1 cellular context compared by ENCODE assay signal in the genomic region with DNA sequence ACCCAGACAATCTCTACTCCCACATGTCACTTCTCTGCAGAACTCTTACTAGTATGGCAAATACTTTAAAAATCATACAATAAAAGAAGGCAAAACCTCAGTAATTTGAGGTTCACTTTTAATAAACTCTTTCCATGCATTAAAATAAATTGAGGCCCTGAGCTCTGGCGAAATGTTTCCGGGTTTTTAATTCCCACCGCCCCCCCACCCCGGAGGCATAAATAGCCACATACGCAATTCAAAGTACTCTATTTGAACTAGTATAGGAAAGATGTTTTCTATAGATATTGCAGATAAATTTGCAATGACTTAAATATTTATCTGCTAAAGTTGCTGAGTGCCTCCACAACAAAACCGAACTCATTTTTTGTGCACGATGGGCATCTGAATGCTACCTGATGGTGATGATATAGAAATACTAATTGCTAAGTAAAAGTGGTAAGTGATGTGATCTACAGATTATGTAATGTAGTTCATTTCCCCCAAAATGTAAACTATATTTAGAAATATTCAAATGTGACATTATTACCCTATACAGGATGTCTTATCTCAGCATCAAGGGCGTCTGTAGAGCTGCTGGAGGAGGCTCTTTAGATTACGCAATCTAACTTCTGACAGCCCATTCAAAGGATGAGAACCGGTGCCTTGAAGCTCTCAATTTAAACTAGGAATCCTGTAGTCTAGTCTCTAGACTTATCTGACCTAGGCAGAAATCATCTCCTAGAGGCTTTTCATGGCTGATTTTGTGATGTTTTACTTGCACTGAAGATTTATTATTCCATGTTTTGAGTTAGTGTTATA.
A peak's percentile ranks its signal among the peaks of the same experiment; 100 is the strongest.
TF ChIP-seq lines count a peak whose summit lies in the region.

No MANE protein-coding gene starts in this region.

TF ChIP-seq in K562, 482 proteins besides CTCF, POLR2A, EP300 and RAD21 (continued from another document and continues in another):
- TF ChIP-seq, protein P1, sequence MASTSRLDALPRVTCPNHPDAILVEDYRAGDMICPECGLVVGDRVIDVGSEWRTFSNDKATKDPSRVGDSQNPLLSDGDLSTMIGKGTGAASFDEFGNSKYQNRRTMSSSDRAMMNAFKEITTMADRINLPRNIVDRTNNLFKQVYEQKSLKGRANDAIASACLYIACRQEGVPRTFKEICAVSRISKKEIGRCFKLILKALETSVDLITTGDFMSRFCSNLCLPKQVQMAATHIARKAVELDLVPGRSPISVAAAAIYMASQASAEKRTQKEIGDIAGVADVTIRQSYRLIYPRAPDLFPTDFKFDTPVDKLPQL (IDR thresholded peaks at IDR 0.05; ENCODE audit: extremely low read depth, insufficient read length), result no peak
- TF ChIP-seq, protein P2, sequence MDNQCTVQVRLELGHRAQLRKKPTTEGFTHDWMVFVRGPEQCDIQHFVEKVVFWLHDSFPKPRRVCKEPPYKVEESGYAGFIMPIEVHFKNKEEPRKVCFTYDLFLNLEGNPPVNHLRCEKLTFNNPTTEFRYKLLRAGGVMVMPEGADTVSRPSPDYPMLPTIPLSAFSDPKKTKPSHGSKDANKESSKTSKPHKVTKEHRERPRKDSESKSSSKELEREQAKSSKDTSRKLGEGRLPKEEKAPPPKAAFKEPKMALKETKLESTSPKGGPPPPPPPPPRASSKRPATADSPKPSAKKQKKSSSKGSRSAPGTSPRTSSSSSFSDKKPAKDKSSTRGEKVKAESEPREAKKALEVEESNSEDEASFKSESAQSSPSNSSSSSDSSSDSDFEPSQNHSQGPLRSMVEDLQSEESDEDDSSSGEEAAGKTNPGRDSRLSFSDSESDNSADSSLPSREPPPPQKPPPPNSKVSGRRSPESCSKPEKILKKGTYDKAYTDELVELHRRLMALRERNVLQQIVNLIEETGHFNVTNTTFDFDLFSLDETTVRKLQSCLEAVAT (IDR thresholded peaks at IDR 0.05), result 0 out of 4 replicates have a peak, but pooled peaks of 1 of the 2 experiments have one; percentile 11
- no peak for TF ChIP-seq MTF1 (CRISPR knock-in tag; IDR thresholded peaks at IDR 0.05; ENCODE audit: borderline replicate concordance)
- TF ChIP-seq, protein P3, sequence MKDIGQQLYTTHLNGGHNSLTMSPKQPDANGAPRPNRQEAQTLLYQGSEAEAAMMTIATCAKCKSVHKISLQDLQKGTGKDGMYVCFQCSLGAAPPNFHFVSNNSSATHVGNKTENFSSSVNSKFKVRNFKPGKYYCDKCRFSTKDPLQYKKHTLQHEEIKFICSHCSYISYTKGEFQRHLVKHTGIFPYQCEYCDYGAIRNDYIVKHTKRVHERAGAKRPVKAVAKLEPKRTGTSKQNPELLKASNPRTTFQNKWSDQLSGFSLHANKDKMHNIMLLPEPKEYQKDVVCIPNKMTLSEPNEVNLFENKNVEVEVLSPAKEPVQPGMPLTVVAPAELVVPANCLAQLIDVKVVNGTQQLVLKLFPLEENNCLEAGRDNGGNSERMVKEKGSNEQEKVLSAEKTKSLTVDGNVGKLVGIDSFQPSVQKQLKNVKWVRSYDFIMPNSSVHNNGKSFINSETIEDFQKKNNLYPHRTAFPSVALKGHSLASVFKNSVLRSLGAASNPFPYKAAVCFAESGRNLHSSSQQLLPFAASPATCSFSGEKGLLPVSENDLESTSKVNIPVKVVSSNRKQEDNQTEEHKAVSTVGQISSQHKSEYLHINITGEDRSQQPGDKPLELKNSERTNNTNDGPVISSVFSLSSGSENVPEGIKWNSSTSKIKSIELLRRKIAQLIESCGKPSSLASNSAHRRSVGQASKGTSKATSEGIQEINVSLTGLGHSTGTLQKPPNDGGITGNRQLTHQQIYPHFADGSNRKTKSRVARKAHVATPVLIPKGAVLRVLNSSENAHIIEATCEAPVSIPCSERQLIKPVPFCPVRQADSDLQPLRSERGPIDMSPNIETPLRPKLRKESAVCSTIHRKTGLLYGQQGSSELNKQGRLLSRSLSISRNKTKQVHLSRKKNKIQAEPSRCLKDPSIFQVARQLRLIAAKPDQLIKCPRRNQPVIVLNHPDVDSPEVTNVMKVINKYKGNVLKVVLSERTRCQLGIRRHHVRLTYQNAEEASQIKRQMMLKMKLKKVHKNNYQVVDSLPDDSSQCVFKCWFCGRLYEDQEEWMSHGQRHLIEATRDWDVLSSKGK (CRISPR knock-in tag; IDR thresholded peaks at IDR 0.05), result 0 out of 2 replicates have a peak, but pooled peaks have one; percentile 45
- TF ChIP-seq HOXB6 (CRISPR knock-in tag; IDR thresholded peaks at IDR 0.05; ENCODE audit: borderline replicate concordance), result 0 out of 2 replicates have a peak, but pooled peaks have one; percentile 43
- TF ChIP-seq ASH1L (IDR thresholded peaks at IDR 0.05; ENCODE audit: borderline replicate concordance, low read depth, partially characterized antibody), result no peak
- no peak for TF ChIP-seq SIN3B (IDR thresholded peaks at IDR 0.05; ENCODE audit: low read depth)
- no peak for TF ChIP-seq POLR3G (IDR thresholded peaks at IDR 0.05; ENCODE audit: extremely low read depth, insufficient read length, insufficient replicate concordance)
- TF ChIP-seq, protein P4, sequence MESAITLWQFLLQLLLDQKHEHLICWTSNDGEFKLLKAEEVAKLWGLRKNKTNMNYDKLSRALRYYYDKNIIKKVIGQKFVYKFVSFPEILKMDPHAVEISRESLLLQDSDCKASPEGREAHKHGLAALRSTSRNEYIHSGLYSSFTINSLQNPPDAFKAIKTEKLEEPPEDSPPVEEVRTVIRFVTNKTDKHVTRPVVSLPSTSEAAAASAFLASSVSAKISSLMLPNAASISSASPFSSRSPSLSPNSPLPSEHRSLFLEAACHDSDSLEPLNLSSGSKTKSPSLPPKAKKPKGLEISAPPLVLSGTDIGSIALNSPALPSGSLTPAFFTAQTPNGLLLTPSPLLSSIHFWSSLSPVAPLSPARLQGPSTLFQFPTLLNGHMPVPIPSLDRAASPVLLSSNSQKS (CRISPR knock-in tag; IDR thresholded peaks at IDR 0.05), result no peak
- TF ChIP-seq, protein P5, sequence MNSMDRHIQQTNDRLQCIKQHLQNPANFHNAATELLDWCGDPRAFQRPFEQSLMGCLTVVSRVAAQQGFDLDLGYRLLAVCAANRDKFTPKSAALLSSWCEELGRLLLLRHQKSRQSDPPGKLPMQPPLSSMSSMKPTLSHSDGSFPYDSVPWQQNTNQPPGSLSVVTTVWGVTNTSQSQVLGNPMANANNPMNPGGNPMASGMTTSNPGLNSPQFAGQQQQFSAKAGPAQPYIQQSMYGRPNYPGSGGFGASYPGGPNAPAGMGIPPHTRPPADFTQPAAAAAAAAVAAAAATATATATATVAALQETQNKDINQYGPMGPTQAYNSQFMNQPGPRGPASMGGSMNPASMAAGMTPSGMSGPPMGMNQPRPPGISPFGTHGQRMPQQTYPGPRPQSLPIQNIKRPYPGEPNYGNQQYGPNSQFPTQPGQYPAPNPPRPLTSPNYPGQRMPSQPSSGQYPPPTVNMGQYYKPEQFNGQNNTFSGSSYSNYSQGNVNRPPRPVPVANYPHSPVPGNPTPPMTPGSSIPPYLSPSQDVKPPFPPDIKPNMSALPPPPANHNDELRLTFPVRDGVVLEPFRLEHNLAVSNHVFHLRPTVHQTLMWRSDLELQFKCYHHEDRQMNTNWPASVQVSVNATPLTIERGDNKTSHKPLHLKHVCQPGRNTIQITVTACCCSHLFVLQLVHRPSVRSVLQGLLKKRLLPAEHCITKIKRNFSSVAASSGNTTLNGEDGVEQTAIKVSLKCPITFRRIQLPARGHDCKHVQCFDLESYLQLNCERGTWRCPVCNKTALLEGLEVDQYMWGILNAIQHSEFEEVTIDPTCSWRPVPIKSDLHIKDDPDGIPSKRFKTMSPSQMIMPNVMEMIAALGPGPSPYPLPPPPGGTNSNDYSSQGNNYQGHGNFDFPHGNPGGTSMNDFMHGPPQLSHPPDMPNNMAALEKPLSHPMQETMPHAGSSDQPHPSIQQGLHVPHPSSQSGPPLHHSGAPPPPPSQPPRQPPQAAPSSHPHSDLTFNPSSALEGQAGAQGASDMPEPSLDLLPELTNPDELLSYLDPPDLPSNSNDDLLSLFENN (IDR thresholded peaks at IDR 0.05; ENCODE audit: low read depth in 2 of 2, low read length in 2 of 2), result 0 out of 4 replicates have a peak, but pooled peaks of 1 of the 2 experiments have one; percentile 37
- TF ChIP-seq HMG20B (CRISPR knock-in tag; IDR thresholded peaks at IDR 0.05), result no peak; the same call in 1 of the 2 replicates
- peak in 1 of 2 experiments; percentile 16; a peak in 1 of 4 replicates for TF ChIP-seq TEAD1 (CRISPR knock-in tag; IDR thresholded peaks at IDR 0.05)
- TF ChIP-seq, protein P6, sequence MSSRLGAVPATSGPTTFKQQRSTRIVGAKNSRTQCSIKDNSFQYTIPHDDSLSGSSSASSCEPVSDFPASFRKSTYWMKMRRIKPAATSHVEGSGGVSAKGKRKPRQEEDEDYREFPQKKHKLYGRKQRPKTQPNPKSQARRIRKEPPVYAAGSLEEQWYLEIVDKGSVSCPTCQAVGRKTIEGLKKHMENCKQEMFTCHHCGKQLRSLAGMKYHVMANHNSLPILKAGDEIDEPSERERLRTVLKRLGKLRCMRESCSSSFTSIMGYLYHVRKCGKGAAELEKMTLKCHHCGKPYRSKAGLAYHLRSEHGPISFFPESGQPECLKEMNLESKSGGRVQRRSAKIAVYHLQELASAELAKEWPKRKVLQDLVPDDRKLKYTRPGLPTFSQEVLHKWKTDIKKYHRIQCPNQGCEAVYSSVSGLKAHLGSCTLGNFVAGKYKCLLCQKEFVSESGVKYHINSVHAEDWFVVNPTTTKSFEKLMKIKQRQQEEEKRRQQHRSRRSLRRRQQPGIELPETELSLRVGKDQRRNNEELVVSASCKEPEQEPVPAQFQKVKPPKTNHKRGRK (tag; IDR thresholded peaks at IDR 0.05), result no peak
- peak; percentile 23; the same call in 1 of the 2 replicates for TF ChIP-seq ZNF75A (CRISPR knock-in tag; IDR thresholded peaks at IDR 0.05)
- no peak; a peak in 1 of 4 replicates for TF ChIP-seq HDAC1 (IDR thresholded peaks at IDR 0.05)
- 0 out of 4 replicates have a peak, but pooled peaks of 1 of the 2 experiments have one; percentile 8 for TF ChIP-seq FOXA3 (CRISPR knock-in tag; conservative IDR thresholded peaks at IDR 0.05 in 1 of 2, IDR thresholded peaks at IDR 0.05 in 1 of 2)
- TF ChIP-seq ZNF324 (CRISPR knock-in tag; IDR thresholded peaks at IDR 0.05), result no peak; the same call in 1 of the 2 replicates
- TF ChIP-seq TEAD4 (IDR thresholded peaks at IDR 0.05; ENCODE audit: low read length), result peak; percentile 77
- no peak for TF ChIP-seq TEAD4 (CRISPR knock-in tag; IDR thresholded peaks at IDR 0.05; ENCODE audit: borderline replicate concordance)
- TF ChIP-seq POLR2AphosphoS2 (IDR thresholded peaks at IDR 0.05; ENCODE audit: low read length), result peak; percentile 82; the same call in 1 of the 2 replicates
- TF ChIP-seq ATF1 (CRISPR knock-in tag; IDR thresholded peaks at IDR 0.05), result no peak
- peak; percentile 55; the same call in 1 of the 2 replicates for TF ChIP-seq ATF1 (tag; IDR thresholded peaks at IDR 0.05)
- TF ChIP-seq TBL1XR1 (IDR thresholded peaks at IDR 0.05; ENCODE audit: low read length in 2 of 2), result peak in 1 of 2 experiments; percentile 85; a peak in 2 of 4 replicates
- peak; percentile 81 for TF ChIP-seq CXXC5 (CRISPR knock-in tag; IDR thresholded peaks at IDR 0.05)
- no peak for TF ChIP-seq CHD1 (IDR thresholded peaks at IDR 0.05; ENCODE audit: low read length)
- no peak for TF ChIP-seq KLF13 (tag; IDR thresholded peaks at IDR 0.05; ENCODE audit: borderline replicate concordance, low read depth)
- TF ChIP-seq, protein P7, sequence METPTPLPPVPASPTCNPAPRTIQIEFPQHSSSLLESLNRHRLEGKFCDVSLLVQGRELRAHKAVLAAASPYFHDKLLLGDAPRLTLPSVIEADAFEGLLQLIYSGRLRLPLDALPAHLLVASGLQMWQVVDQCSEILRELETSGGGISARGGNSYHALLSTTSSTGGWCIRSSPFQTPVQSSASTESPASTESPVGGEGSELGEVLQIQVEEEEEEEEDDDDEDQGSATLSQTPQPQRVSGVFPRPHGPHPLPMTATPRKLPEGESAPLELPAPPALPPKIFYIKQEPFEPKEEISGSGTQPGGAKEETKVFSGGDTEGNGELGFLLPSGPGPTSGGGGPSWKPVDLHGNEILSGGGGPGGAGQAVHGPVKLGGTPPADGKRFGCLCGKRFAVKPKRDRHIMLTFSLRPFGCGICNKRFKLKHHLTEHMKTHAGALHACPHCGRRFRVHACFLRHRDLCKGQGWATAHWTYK (CRISPR knock-in tag; IDR thresholded peaks at IDR 0.05), result peak; percentile 84
- no peak for TF ChIP-seq KDM5B (IDR thresholded peaks at IDR 0.05; ENCODE audit: insufficient replicate concordance, low read depth, low read length)
- peak; percentile 56; the same call in 1 of the 2 replicates for TF ChIP-seq FOXM1 (IDR thresholded peaks at IDR 0.05; ENCODE audit: low read depth)
- TF ChIP-seq FOXM1 (CRISPR knock-in tag; IDR thresholded peaks at IDR 0.05; ENCODE audit: low read depth), result no peak
- no peak for TF ChIP-seq HNRNPK (IDR thresholded peaks at IDR 0.05; ENCODE audit: low read depth, low read length, poor library complexity, severe bottlenecking)
- TF ChIP-seq ARID1B (IDR thresholded peaks at IDR 0.05), result peak; percentile 78
- peak; percentile 48; the same call in 1 of the 2 replicates for TF ChIP-seq ZNF3 (CRISPR knock-in tag; IDR thresholded peaks at IDR 0.05)
- TF ChIP-seq SMARCB1 (IDR thresholded peaks at IDR 0.05; ENCODE audit: insufficient read length, low read depth), result peak; percentile 39
- TF ChIP-seq CEBPG (CRISPR knock-in tag; IDR thresholded peaks at IDR 0.05), result peak; percentile 95
- TF ChIP-seq CEBPG (tag; conservative IDR thresholded peaks at IDR 0.05 in 1 of 2, IDR thresholded peaks at IDR 0.05 in 1 of 2), result peak; percentile 100
- TF ChIP-seq EHMT2 (IDR thresholded peaks at IDR 0.05), result peak; percentile 68
- TF ChIP-seq NFIC (IDR thresholded peaks at IDR 0.05), result peak; percentile 29
- peak; percentile 84 for TF ChIP-seq DPF2 (IDR thresholded peaks at IDR 0.05)
- peak; percentile 90; the same call in 1 of the 2 replicates for TF ChIP-seq RHOXF2B (CRISPR knock-in tag; conservative IDR thresholded peaks at IDR 0.05)
- TF ChIP-seq U2AF2 (optimal IDR thresholded peaks at IDR 0.05; ENCODE audit: low read depth, low read length), result no peak
- peak; percentile 70; the same call in 1 of the 2 replicates for TF ChIP-seq GATA2 (CRISPR knock-in tag; IDR thresholded peaks at IDR 0.05)
- no peak; the same call in 1 of the 2 replicates for TF ChIP-seq LEF1 (IDR thresholded peaks at IDR 0.05)
- TF ChIP-seq HNRNPH1 (optimal IDR thresholded peaks at IDR 0.05; ENCODE audit: low read depth, low read length), result no peak
- TF ChIP-seq, protein P8, sequence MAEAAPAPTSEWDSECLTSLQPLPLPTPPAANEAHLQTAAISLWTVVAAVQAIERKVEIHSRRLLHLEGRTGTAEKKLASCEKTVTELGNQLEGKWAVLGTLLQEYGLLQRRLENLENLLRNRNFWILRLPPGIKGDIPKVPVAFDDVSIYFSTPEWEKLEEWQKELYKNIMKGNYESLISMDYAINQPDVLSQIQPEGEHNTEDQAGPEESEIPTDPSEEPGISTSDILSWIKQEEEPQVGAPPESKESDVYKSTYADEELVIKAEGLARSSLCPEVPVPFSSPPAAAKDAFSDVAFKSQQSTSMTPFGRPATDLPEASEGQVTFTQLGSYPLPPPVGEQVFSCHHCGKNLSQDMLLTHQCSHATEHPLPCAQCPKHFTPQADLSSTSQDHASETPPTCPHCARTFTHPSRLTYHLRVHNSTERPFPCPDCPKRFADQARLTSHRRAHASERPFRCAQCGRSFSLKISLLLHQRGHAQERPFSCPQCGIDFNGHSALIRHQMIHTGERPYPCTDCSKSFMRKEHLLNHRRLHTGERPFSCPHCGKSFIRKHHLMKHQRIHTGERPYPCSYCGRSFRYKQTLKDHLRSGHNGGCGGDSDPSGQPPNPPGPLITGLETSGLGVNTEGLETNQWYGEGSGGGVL (CRISPR knock-in tag; IDR thresholded peaks at IDR 0.05), result no peak
- no peak for TF ChIP-seq HMG20A (CRISPR knock-in tag; conservative IDR thresholded peaks at IDR 0.05)
- TF ChIP-seq KLF16 (IDR thresholded peaks at IDR 0.05), result 0 out of 2 replicates have a peak, but pooled peaks have one; percentile 28
